In the genomic region with DNA sequence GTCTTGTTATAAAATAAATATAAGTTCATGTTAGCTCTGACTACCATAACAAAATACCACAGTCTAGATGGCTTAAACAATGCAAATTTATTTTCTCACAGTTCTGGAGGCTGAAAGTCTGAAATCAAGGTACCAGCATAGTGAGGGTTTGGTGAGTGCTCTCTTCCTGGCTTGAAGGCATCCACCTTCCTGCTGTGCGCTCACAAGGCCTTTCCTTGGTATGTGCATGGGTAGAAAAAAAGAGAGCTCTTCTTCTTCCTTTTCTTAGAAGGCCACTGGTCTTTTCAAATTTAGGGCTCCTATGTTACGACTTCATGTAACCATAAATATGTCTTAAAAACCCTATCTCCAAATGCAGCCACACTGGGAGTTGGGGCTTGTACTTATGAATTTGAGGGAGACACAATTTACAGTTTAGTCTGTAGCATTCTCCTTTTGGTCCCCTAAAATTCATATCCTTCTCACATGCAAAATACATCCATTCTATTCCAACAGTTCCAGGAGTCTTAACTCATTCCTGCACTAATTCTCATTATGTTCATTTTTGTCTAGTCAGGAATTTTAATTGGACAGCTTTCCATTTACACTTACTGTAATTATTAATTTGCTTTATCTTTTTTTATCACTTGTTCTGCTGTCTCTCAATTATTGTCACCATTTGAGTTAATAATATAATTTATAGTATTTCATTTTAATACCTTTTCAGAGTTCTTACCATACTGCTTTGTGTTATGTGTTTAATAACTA, we compare ENCODE assay signal across 2 cellular contexts.
TF ChIP-seq lines count a peak whose summit lies in the region.

No MANE protein-coding gene starts in this region.

TF ChIP-seq in GM23338, 12 proteins besides CTCF, POLR2A, EP300 and RAD21 (continued from another document):
- TF ChIP-seq, protein P1, sequence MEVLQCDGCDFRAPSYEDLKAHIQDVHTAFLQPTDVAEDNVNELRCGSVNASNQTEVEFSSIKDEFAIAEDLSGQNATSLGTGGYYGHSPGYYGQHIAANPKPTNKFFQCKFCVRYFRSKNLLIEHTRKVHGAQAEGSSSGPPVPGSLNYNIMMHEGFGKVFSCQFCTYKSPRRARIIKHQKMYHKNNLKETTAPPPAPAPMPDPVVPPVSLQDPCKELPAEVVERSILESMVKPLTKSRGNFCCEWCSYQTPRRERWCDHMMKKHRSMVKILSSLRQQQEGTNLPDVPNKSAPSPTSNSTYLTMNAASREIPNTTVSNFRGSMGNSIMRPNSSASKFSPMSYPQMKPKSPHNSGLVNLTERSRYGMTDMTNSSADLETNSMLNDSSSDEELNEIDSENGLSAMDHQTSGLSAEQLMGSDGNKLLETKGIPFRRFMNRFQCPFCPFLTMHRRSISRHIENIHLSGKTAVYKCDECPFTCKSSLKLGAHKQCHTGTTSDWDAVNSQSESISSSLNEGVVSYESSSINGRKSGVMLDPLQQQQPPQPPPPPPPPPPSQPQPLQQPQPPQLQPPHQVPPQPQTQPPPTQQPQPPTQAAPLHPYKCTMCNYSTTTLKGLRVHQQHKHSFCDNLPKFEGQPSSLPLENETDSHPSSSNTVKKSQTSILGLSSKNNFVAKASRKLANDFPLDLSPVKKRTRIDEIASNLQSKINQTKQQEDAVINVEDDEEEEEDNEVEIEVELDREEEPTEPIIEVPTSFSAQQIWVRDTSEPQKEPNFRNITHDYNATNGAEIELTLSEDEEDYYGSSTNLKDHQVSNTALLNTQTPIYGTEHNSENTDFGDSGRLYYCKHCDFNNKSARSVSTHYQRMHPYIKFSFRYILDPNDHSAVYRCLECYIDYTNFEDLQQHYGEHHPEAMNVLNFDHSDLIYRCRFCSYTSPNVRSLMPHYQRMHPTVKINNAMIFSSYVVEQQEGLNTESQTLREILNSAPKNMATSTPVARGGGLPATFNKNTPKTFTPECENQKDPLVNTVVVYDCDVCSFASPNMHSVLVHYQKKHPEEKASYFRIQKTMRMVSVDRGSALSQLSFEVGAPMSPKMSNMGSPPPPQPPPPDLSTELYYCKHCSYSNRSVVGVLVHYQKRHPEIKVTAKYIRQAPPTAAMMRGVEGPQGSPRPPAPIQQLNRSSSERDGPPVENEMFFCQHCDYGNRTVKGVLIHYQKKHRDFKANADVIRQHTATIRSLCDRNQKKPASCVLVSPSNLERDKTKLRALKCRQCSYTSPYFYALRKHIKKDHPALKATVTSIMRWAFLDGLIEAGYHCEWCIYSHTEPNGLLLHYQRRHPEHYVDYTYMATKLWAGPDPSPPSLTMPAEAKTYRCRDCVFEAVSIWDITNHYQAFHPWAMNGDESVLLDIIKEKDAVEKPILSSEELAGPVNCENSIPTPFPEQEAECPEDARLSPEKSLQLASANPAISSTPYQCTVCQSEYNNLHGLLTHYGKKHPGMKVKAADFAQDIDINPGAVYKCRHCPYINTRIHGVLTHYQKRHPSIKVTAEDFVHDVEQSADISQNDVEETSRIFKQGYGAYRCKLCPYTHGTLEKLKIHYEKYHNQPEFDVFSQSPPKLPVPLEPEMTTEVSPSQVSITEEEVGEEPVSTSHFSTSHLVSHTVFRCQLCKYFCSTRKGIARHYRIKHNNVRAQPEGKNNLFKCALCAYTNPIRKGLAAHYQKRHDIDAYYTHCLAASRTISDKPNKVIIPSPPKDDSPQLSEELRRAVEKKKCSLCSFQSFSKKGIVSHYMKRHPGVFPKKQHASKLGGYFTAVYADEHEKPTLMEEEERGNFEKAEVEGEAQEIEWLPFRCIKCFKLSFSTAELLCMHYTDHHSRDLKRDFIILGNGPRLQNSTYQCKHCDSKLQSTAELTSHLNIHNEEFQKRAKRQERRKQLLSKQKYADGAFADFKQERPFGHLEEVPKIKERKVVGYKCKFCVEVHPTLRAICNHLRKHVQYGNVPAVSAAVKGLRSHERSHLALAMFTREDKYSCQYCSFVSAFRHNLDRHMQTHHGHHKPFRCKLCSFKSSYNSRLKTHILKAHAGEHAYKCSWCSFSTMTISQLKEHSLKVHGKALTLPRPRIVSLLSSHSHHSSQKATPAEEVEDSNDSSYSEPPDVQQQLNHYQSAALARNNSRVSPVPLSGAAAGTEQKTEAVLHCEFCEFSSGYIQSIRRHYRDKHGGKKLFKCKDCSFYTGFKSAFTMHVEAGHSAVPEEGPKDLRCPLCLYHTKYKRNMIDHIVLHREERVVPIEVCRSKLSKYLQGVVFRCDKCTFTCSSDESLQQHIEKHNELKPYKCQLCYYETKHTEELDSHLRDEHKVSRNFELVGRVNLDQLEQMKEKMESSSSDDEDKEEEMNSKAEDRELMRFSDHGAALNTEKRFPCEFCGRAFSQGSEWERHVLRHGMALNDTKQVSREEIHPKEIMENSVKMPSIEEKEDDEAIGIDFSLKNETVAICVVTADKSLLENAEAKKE (CRISPR knock-in tag; IDR thresholded peaks at IDR 0.05), result peak; percentile 64

TF ChIP-seq in IMR-90, 13 proteins besides CTCF, POLR2A, EP300 and RAD21 (continued from another document):
- TF ChIP-seq, protein P2, sequence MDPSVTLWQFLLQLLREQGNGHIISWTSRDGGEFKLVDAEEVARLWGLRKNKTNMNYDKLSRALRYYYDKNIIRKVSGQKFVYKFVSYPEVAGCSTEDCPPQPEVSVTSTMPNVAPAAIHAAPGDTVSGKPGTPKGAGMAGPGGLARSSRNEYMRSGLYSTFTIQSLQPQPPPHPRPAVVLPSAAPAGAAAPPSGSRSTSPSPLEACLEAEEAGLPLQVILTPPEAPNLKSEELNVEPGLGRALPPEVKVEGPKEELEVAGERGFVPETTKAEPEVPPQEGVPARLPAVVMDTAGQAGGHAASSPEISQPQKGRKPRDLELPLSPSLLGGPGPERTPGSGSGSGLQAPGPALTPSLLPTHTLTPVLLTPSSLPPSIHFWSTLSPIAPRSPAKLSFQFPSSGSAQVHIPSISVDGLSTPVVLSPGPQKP (IDR thresholded peaks at IDR 0.05; ENCODE audit: borderline replicate concordance, low read depth, low read length), result no peak
